ENCODE assay signal across 8 cellular contexts in the genomic region with DNA sequence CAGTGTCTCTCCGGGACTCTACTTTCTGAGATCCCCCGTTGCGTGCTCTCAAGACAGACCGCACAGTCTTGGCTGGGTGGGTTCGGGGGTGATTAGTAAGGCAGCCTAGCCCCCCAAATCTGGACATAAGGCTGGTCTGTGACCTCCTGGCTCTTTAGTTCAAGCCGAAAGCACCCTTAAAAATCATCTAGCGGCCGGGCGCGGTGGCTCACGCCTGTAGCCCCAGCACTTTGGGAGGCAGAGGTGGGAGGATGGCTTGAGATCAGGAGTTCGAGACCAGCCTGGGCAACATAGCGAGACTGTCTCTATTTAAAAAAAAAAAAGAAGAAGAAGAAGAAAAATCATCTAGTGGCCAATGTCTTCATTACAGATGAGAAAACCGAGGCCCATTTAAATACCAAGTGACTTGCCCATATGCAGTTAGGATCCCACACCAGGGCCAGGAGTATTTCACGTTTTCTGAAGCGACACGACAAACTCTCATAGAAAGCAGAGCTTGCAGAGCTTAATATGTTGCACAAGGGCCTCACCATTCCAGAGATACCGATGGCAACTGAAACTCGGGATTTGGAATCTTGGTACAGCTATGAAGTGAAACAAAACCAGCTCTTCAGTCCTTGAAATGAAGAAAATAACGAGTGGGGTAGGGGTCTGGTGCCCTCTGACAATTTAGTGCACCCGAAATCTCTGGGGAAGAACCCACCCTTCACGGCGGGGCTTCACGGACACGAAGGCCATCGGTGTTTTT. TPM values are rescaled to one million over a fixed set of nuclear protein-coding genes. Genes with fewer than 3 reads are reported as not detected.
DNase-seq lines count a peak whose midpoint lies in the region; ATAC-seq lines count a peak whose summit lies in the region.

No MANE protein-coding gene starts in this region.

- H3K27ac ChIP-seq in HUES64 (ENCODE audit: low read depth, low read length) (peak overlapping the region; percentile 61; the same call in 1 of the 2 replicates), temporal lobe (ENCODE audit: low read depth, low read length) (peak overlapping the region; percentile 79)

- peak; percentile 28 for DNase-seq in AG08395 (ENCODE audit: low spot score)
- DNase-seq in activated naive CD8-positive, alpha-beta T cell treated with anti-CD3 and anti-CD28 coated beads, Interleukin-2, amount 50 U/mL, for 24 hours: no peak
- DNase-seq in immature natural killer cell: no peak
- DNase-seq in SHP77 (lab: John Stamatoyannopoulos, UW): no peak
- DNase-seq in COR-L47 (lab: John Stamatoyannopoulos, UW): no peak
- no peak for DNase-seq in NOMO-1 treated with dmso at 0.1 percent for 144 hours (lab: John Stamatoyannopoulos, UW; ENCODE audit: unreplicated experiment)

- H3K9me3 ChIP-seq in HUES64 (ENCODE audit: insufficient read depth, low read depth, low read length): no peaks in the 10 kb centered on the region

- peaks cover 82% of the 10 kb centered on the region for H3K4me1 Mint-ChIP-seq in activated naive CD8-positive, alpha-beta T cell treated with anti-CD3 and anti-CD28 coated beads, Interleukin-2, amount 50 U/mL, for 24 hours
- peaks cover 33 to 37% of the 10 kb centered on the region in 2 donors for H3K4me1 Mint-ChIP-seq in immature natural killer cell

- peaks cover 11% of the 10 kb centered on the region for H3K27me3 Mint-ChIP-seq in activated naive CD8-positive, alpha-beta T cell treated with anti-CD3 and anti-CD28 coated beads, Interleukin-2, amount 50 U/mL, for 24 hours
- H3K27me3 Mint-ChIP-seq in immature natural killer cell (ENCODE audit: low read depth in 3 of 3): peaks cover 13 to 20% (median 16%) of the 10 kb centered on the region in 3 donors

- H3K4me3 Mint-ChIP-seq in activated naive CD8-positive, alpha-beta T cell treated with anti-CD3 and anti-CD28 coated beads, Interleukin-2, amount 50 U/mL, for 24 hours: peak overlapping the region; percentile 96
- peak overlapping the region; percentile 87 to 94 (median 93) for H3K4me3 Mint-ChIP-seq in immature natural killer cell

- H3K9me3 Mint-ChIP-seq in activated naive CD8-positive, alpha-beta T cell treated with anti-CD3 and anti-CD28 coated beads, Interleukin-2, amount 50 U/mL, for 24 hours: peaks cover 4% of the 10 kb centered on the region
- H3K9me3 Mint-ChIP-seq in immature natural killer cell: no peaks in the 10 kb centered on the region

- WGBS in HUES64: 57% methylated on average over 26 of the region's 26 CpGs

- H3K27ac Mint-ChIP-seq in activated naive CD8-positive, alpha-beta T cell treated with anti-CD3 and anti-CD28 coated beads, Interleukin-2, amount 50 U/mL, for 24 hours: peak overlapping the region; percentile 97
- peak overlapping the region; percentile 81 to 90 (median 84) for H3K27ac Mint-ChIP-seq in immature natural killer cell

- peaks cover 30% of the 10 kb centered on the region for H3K4me1 ChIP-seq in HUES64 (ENCODE audit: insufficient read depth, low read length)

- peaks cover 27% of the 10 kb centered on the region for H3K36me3 ChIP-seq in HUES64 (ENCODE audit: insufficient read depth, low read length)

- peak overlapping the region; percentile 99 for H3K9ac ChIP-seq in HUES64 (ENCODE audit: low read depth, low read length)

- peaks cover 38% of the 10 kb centered on the region for H3K36me3 Mint-ChIP-seq in activated naive CD8-positive, alpha-beta T cell treated with anti-CD3 and anti-CD28 coated beads, Interleukin-2, amount 50 U/mL, for 24 hours (ENCODE audit: low read depth)
- no peaks in the 10 kb centered on the region for H3K36me3 Mint-ChIP-seq in immature natural killer cell

- ATAC-seq in activated naive CD8-positive, alpha-beta T cell treated with anti-CD3 and anti-CD28 coated beads, Interleukin-2, amount 50 U/mL, for 24 hours: no peak

- H3K27me3 ChIP-seq in HUES64 (ENCODE audit: insufficient read depth, low read length): no peaks in the 10 kb centered on the region

- peak overlapping the region; percentile 95 for H3K4me3 ChIP-seq in HUES64 (ENCODE audit: low read length)

RNA-seq across cellular contexts. Expression of gene HILPDA, which starts 0.7 kb away (rescaled TPM):
- polyA plus RNA-seq in HUES64 (2013, experiment 1 of 2): 33.1 TPM
- polyA plus RNA-seq in HUES64 (2013, experiment 2 of 2): 32.6 TPM
- polyA plus RNA-seq in immature natural killer cell: 1 to 10 TPM; 5.7 to 6.5 (median 6.0) TPM
- total RNA-seq in temporal lobe: 16.7 TPM

RNA-seq across cellular contexts. Expression of gene METTL2B, which starts 21.6 kb away (rescaled TPM):
- 24.0 TPM for polyA plus RNA-seq in HUES64 (2013, experiment 1 of 2)
- 25.1 TPM for polyA plus RNA-seq in HUES64 (2013, experiment 2 of 2)
- 10 to 100 TPM in 2 of 3 donors, 1 to 10 TPM in 1; 2.8 to 24.9 (median 11.9) TPM for polyA plus RNA-seq in immature natural killer cell
- 25.1 TPM for total RNA-seq in temporal lobe

RNA-seq across cellular contexts. Expression of gene IMPDH1, which starts 45.2 kb away (rescaled TPM):
- 26.2 TPM for polyA plus RNA-seq in HUES64 (2013, experiment 1 of 2)
- 27.6 TPM for polyA plus RNA-seq in HUES64 (2013, experiment 2 of 2)
- polyA plus RNA-seq in immature natural killer cell: 10 to 100 TPM; 39.0 to 66.0 (median 53.3) TPM
- total RNA-seq in temporal lobe: 22.6 TPM
